In genomic region chr5:77935516-77936364, GRCh38 we compare ENCODE assay signal across 8 cellular contexts.
DNase-seq lines count a peak whose midpoint lies in the region; ATAC-seq, FAIRE-seq and TF ChIP-seq lines count a peak whose summit lies in the region.

No MANE protein-coding gene starts in this region.

- H3K4me3 ChIP-seq in WERI-Rb-1 (ENCODE audit: low read depth, low read length): no peak overlapping the region

- no peak for TF ChIP-seq POLR2A in GM12892 (IDR thresholded peaks at IDR 0.05; ENCODE audit: low read depth, low read length)

- ATAC-seq in HG02610 (IDR thresholded peaks at IDR 0.05; ENCODE audit: unreplicated experiment): peak; percentile 61
- ATAC-seq in left cardiac atrium: no peak

- no peaks in the 10 kb centered on the region for H3K36me3 ChIP-seq in WERI-Rb-1

- TF ChIP-seq CTCF in WERI-Rb-1 (IDR thresholded peaks at IDR 0.05; ENCODE audit: low read depth, low read length): no peak

- FAIRE-seq in GM12892 (lab: Jason Lieb, UNC): peak; percentile 78

- H3K27ac ChIP-seq in WERI-Rb-1: no peak overlapping the region

- no peaks in the 10 kb centered on the region for H3K27me3 ChIP-seq in WERI-Rb-1 (ENCODE audit: insufficient read depth, low read depth, severe bottlenecking)

- H3K9me3 ChIP-seq in WERI-Rb-1 (ENCODE audit: severe bottlenecking): no peaks in the 10 kb centered on the region

- intact Hi-C loops in left cardiac atrium (cut with DNase I): no loop called here

- DNase-seq in GM12892 (ENCODE audit: insufficient read length): no peak
- DNase-seq in RPMI7951 (ENCODE audit: low read depth): peak; percentile 58
- peak; percentile 35 for DNase-seq in glomerular visceral epithelial cell (ENCODE audit: extremely low spot score)
- DNase-seq in NCI-H2227 (lab: John Stamatoyannopoulos, UW; ENCODE audit: unreplicated experiment): no peak
- no peak for DNase-seq in effector CD4-positive, alpha-beta T cell
- no peak for DNase-seq in WERI-Rb-1
- no peak for DNase-seq in left cardiac atrium

Comparison
In these comparisons a context has a peak if more than half of its experiments do, and no peak if none do; other contexts are left out.
1. DNase-seq: peak in RPMI7951 (single experiment) and glomerular visceral epithelial cell (single experiment); none in GM12892 (single experiment), NCI-H2227 (single experiment), effector CD4-positive, alpha-beta T cell (single experiment), WERI-Rb-1 (single experiment) and left cardiac atrium (single experiment).